1 cellular context compared by ENCODE assay signal in the genomic region with DNA sequence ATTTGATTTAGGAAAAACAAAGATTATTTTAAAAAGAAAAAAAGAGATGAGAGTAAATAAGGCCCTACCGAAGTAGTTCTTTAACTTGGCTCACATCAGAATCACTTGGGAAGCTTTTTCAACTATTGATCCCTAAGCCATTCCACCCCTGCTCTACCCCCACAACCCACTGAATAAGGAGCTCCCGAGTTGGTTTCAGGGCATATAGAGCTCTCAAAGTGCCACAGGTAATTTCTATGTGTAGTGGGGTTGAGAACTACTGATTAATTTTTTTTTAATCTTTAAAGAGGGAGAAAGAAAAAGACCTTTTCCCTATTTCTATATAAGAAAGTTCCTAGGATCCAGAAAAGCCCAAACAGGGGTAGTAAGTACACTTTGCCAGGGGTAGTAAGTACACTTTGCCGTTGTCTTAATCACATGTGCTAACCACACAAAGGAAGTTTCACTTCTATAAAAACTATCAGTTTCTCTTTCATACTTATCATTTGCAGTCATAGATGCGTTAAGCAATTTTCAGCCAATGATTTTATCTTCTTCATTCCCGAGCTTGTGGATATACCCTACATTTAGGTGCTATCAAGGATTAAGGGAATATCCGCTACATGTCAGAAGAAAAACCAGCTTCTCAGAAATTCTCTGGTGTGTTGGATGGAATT.
TF ChIP-seq lines count a peak whose summit lies in the region.

No MANE protein-coding gene starts in this region.

TF ChIP-seq in GM12878, 131 proteins besides CTCF, POLR2A, EP300 and RAD21 (continued from another document and continues in another):
- TF ChIP-seq, protein P1, sequence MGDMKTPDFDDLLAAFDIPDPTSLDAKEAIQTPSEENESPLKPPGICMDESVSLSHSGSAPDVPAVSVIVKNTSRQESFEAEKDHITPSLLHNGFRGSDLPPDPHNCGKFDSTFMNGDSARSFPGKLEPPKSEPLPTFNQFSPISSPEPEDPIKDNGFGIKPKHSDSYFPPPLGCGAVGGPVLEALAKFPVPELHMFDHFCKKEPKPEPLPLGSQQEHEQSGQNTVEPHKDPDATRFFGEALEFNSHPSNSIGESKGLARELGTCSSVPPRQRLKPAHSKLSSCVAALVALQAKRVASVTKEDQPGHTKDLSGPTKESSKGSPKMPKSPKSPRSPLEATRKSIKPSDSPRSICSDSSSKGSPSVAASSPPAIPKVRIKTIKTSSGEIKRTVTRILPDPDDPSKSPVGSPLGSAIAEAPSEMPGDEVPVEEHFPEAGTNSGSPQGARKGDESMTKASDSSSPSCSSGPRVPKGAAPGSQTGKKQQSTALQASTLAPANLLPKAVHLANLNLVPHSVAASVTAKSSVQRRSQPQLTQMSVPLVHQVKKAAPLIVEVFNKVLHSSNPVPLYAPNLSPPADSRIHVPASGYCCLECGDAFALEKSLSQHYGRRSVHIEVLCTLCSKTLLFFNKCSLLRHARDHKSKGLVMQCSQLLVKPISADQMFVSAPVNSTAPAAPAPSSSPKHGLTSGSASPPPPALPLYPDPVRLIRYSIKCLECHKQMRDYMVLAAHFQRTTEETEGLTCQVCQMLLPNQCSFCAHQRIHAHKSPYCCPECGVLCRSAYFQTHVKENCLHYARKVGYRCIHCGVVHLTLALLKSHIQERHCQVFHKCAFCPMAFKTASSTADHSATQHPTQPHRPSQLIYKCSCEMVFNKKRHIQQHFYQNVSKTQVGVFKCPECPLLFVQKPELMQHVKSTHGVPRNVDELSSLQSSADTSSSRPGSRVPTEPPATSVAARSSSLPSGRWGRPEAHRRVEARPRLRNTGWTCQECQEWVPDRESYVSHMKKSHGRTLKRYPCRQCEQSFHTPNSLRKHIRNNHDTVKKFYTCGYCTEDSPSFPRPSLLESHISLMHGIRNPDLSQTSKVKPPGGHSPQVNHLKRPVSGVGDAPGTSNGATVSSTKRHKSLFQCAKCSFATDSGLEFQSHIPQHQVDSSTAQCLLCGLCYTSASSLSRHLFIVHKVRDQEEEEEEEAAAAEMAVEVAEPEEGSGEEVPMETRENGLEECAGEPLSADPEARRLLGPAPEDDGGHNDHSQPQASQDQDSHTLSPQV (IDR thresholded peaks at IDR 0.05): peak; percentile 92
- TF ChIP-seq EZH2 (IDR thresholded peaks at IDR 0.05; ENCODE audit: borderline replicate concordance, control insufficient read depth, low read depth, low read length): no peak
- TF ChIP-seq, protein P2, sequence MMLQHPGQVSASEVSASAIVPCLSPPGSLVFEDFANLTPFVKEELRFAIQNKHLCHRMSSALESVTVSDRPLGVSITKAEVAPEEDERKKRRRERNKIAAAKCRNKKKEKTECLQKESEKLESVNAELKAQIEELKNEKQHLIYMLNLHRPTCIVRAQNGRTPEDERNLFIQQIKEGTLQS (IDR thresholded peaks at IDR 0.05; ENCODE audit: borderline replicate concordance, extremely low read depth, low read depth, low read length): no peak
- no peak for TF ChIP-seq KAT2A (conservative IDR thresholded peaks at IDR 0.05; ENCODE audit: control insufficient read depth, low read depth, low read length)
- TF ChIP-seq NR2F1 (conservative IDR thresholded peaks at IDR 0.05): no peak
- TF ChIP-seq NFYA (IDR thresholded peaks at IDR 0.05; ENCODE audit: borderline replicate concordance, low read depth, low read length): no peak
- TF ChIP-seq ZNF274 (IDR thresholded peaks at IDR 0.05; ENCODE audit: insufficient read depth, insufficient read length): no peak
- TF ChIP-seq SUPT20H (IDR thresholded peaks at IDR 0.05; ENCODE audit: borderline replicate concordance, control insufficient read depth, low read depth, low read length): no peak
- TF ChIP-seq POLR2AphosphoS2 (IDR thresholded peaks at IDR 0.05; ENCODE audit: low read depth, low read length): no peak
- TF ChIP-seq NFIC (IDR thresholded peaks at IDR 0.05; ENCODE audit: low read depth, low read length): peak; percentile 75
- no peak for TF ChIP-seq SRF (IDR thresholded peaks at IDR 0.05; ENCODE audit: low read depth in 2 of 2, low read length in 2 of 2)
- TF ChIP-seq SIN3A (IDR thresholded peaks at IDR 0.05; ENCODE audit: low read depth, low read length): no peak
- TF ChIP-seq, protein P3, sequence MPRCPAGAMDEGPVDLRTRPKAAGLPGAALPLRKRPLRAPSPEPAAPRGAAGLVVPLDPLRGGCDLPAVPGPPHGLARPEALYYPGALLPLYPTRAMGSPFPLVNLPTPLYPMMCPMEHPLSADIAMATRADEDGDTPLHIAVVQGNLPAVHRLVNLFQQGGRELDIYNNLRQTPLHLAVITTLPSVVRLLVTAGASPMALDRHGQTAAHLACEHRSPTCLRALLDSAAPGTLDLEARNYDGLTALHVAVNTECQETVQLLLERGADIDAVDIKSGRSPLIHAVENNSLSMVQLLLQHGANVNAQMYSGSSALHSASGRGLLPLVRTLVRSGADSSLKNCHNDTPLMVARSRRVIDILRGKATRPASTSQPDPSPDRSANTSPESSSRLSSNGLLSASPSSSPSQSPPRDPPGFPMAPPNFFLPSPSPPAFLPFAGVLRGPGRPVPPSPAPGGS (IDR thresholded peaks at IDR 0.05; ENCODE audit: borderline replicate concordance, insufficient read depth, low read depth, low read length, poor library complexity, severe bottlenecking): no peak
- TF ChIP-seq, protein P4, sequence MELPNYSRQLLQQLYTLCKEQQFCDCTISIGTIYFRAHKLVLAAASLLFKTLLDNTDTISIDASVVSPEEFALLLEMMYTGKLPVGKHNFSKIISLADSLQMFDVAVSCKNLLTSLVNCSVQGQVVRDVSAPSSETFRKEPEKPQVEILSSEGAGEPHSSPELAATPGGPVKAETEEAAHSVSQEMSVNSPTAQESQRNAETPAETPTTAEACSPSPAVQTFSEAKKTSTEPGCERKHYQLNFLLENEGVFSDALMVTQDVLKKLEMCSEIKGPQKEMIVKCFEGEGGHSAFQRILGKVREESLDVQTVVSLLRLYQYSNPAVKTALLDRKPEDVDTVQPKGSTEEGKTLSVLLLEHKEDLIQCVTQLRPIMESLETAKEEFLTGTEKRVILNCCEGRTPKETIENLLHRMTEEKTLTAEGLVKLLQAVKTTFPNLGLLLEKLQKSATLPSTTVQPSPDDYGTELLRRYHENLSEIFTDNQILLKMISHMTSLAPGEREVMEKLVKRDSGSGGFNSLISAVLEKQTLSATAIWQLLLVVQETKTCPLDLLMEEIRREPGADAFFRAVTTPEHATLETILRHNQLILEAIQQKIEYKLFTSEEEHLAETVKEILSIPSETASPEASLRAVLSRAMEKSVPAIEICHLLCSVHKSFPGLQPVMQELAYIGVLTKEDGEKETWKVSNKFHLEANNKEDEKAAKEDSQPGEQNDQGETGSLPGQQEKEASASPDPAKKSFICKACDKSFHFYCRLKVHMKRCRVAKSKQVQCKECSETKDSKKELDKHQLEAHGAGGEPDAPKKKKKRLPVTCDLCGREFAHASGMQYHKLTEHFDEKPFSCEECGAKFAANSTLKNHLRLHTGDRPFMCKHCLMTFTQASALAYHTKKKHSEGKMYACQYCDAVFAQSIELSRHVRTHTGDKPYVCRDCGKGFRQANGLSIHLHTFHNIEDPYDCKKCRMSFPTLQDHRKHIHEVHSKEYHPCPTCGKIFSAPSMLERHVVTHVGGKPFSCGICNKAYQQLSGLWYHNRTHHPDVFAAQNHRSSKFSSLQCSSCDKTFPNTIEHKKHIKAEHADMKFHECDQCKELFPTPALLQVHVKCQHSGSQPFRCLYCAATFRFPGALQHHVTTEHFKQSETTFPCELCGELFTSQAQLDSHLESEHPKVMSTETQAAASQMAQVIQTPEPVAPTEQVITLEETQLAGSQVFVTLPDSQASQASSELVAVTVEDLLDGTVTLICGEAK (IDR thresholded peaks at IDR 0.05; ENCODE audit: borderline replicate concordance): no peak
- TF ChIP-seq CHD2 (IDR thresholded peaks at IDR 0.05; ENCODE audit: borderline replicate concordance, low read depth, low read length): peak; percentile 76; the same call in 1 of the 2 replicates
- TF ChIP-seq ZNF24 (IDR thresholded peaks at IDR 0.05): peak; percentile 42; the same call in 1 of the 2 replicates
- no peak for TF ChIP-seq WRNIP1 (IDR thresholded peaks at IDR 0.05; ENCODE audit: borderline replicate concordance, low read depth, low read length)
- TF ChIP-seq, protein P5, sequence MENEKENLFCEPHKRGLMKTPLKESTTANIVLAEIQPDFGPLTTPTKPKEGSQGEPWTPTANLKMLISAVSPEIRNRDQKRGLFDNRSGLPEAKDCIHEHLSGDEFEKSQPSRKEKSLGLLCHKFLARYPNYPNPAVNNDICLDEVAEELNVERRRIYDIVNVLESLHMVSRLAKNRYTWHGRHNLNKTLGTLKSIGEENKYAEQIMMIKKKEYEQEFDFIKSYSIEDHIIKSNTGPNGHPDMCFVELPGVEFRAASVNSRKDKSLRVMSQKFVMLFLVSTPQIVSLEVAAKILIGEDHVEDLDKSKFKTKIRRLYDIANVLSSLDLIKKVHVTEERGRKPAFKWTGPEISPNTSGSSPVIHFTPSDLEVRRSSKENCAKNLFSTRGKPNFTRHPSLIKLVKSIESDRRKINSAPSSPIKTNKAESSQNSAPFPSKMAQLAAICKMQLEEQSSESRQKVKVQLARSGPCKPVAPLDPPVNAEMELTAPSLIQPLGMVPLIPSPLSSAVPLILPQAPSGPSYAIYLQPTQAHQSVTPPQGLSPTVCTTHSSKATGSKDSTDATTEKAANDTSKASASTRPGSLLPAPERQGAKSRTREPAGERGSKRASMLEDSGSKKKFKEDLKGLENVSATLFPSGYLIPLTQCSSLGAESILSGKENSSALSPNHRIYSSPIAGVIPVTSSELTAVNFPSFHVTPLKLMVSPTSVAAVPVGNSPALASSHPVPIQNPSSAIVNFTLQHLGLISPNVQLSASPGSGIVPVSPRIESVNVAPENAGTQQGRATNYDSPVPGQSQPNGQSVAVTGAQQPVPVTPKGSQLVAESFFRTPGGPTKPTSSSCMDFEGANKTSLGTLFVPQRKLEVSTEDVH (IDR thresholded peaks at IDR 0.05; ENCODE audit: low read depth, partially characterized antibody): peak; percentile 26
- TF ChIP-seq, protein P6, sequence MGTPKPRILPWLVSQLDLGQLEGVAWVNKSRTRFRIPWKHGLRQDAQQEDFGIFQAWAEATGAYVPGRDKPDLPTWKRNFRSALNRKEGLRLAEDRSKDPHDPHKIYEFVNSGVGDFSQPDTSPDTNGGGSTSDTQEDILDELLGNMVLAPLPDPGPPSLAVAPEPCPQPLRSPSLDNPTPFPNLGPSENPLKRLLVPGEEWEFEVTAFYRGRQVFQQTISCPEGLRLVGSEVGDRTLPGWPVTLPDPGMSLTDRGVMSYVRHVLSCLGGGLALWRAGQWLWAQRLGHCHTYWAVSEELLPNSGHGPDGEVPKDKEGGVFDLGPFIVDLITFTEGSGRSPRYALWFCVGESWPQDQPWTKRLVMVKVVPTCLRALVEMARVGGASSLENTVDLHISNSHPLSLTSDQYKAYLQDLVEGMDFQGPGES (IDR thresholded peaks at IDR 0.05): no peak
- 0 out of 2 replicates have a peak, but pooled peaks have one; percentile 35 for TF ChIP-seq NBN (IDR thresholded peaks at IDR 0.05)
- TF ChIP-seq RCOR1 (conservative IDR thresholded peaks at IDR 0.05; ENCODE audit: low read depth, low read length): no peak
- TF ChIP-seq CREM (IDR thresholded peaks at IDR 0.05; ENCODE audit: low read depth): peak; percentile 59
- TF ChIP-seq MEF2A (IDR thresholded peaks at IDR 0.05; ENCODE audit: insufficient read depth, low read depth, low read length): 0 out of 2 replicates have a peak, but pooled peaks have one; percentile 50
- TF ChIP-seq POLR2AphosphoS5 (IDR thresholded peaks at IDR 0.05; ENCODE audit: low read length): no peak
- TF ChIP-seq CHD4 (IDR thresholded peaks at IDR 0.05): no peak
- TF ChIP-seq ZNF622 (IDR thresholded peaks at IDR 0.05): no peak
- peak; percentile 82; the same call in 1 of the 2 replicates for TF ChIP-seq MTA3 (IDR thresholded peaks at IDR 0.05; ENCODE audit: borderline replicate concordance, low read length)
- TF ChIP-seq SMARCA5 (IDR thresholded peaks at IDR 0.05): no peak
- TF ChIP-seq, protein P7, sequence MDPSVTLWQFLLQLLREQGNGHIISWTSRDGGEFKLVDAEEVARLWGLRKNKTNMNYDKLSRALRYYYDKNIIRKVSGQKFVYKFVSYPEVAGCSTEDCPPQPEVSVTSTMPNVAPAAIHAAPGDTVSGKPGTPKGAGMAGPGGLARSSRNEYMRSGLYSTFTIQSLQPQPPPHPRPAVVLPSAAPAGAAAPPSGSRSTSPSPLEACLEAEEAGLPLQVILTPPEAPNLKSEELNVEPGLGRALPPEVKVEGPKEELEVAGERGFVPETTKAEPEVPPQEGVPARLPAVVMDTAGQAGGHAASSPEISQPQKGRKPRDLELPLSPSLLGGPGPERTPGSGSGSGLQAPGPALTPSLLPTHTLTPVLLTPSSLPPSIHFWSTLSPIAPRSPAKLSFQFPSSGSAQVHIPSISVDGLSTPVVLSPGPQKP (IDR thresholded peaks at IDR 0.05; ENCODE audit: low read depth, low read length): no peak
- TF ChIP-seq MTA2 (IDR thresholded peaks at IDR 0.05; ENCODE audit: low read depth): peak; percentile 91
- TF ChIP-seq, protein P8, sequence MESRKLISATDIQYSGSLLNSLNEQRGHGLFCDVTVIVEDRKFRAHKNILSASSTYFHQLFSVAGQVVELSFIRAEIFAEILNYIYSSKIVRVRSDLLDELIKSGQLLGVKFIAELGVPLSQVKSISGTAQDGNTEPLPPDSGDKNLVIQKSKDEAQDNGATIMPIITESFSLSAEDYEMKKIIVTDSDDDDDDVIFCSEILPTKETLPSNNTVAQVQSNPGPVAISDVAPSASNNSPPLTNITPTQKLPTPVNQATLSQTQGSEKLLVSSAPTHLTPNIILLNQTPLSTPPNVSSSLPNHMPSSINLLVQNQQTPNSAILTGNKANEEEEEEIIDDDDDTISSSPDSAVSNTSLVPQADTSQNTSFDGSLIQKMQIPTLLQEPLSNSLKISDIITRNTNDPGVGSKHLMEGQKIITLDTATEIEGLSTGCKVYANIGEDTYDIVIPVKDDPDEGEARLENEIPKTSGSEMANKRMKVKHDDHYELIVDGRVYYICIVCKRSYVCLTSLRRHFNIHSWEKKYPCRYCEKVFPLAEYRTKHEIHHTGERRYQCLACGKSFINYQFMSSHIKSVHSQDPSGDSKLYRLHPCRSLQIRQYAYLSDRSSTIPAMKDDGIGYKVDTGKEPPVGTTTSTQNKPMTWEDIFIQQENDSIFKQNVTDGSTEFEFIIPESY (IDR thresholded peaks at IDR 0.05): no peak
- TF ChIP-seq JUND (IDR thresholded peaks at IDR 0.05; ENCODE audit: low read depth, low read length): no peak
- TF ChIP-seq, protein P9, sequence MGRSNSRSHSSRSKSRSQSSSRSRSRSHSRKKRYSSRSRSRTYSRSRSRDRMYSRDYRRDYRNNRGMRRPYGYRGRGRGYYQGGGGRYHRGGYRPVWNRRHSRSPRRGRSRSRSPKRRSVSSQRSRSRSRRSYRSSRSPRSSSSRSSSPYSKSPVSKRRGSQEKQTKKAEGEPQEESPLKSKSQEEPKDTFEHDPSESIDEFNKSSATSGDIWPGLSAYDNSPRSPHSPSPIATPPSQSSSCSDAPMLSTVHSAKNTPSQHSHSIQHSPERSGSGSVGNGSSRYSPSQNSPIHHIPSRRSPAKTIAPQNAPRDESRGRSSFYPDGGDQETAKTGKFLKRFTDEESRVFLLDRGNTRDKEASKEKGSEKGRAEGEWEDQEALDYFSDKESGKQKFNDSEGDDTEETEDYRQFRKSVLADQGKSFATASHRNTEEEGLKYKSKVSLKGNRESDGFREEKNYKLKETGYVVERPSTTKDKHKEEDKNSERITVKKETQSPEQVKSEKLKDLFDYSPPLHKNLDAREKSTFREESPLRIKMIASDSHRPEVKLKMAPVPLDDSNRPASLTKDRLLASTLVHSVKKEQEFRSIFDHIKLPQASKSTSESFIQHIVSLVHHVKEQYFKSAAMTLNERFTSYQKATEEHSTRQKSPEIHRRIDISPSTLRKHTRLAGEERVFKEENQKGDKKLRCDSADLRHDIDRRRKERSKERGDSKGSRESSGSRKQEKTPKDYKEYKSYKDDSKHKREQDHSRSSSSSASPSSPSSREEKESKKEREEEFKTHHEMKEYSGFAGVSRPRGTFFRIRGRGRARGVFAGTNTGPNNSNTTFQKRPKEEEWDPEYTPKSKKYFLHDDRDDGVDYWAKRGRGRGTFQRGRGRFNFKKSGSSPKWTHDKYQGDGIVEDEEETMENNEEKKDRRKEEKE (IDR thresholded peaks at IDR 0.05): no peak
- TF ChIP-seq SUZ12 (IDR thresholded peaks at IDR 0.05; ENCODE audit: unreplicated experiment): no peak
